Comparison of ENCODE assay signal across 8 cellular contexts in the genomic region with DNA sequence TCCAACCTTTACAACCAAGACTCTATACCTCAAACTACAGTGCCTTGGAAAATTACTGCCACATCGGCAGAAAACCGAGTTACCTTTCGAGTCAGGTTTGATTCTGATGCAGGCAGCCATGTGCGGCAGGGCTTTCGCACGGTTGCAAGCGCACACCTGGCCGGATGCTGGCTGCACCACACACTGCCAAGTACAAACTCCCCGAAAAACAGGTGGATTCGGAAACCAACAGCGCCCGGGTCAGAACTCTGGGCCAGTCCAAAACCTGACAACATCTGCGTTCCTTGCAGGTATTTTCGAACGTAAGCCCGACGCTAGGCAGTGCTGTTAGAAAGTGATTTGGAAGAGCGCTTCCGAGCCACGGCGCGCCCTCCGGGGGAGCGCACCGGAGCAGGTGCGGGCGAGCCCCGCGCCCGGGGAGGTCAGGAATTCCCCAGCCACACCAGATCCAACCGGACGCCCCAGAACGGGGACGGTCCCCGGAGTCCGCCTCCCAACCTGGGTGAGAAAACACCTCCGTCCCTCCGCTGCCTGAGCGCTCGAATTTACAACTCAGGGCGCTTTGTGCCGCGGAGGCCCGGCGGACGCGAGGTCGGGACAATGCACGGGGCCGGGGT. TPM values are rescaled to one million over a fixed set of nuclear protein-coding genes. Genes with fewer than 3 reads are reported as not detected.
DNase-seq lines count a peak whose midpoint lies in the region; ATAC-seq, FAIRE-seq and TF ChIP-seq lines count a peak whose summit lies in the region.

No MANE protein-coding gene starts in this region.

- H3K36me3 ChIP-seq in left ventricle myocardium inferior: no peaks in the 10 kb centered on the region
- no peaks in the 10 kb centered on the region for H3K36me3 ChIP-seq in osteoblast (ENCODE audit: insufficient read depth, low read length)

- peaks cover 6% of the 10 kb centered on the region for H3K27me3 Mint-ChIP-seq in activated CD8-positive, alpha-beta memory T cell treated with anti-CD3 and anti-CD28 coated beads, Interleukin-2, amount 10 ng/mL, durations not matched to agents 7 days and 5 days

- H3K9me3 Mint-ChIP-seq in activated CD8-positive, alpha-beta memory T cell treated with anti-CD3 and anti-CD28 coated beads, Interleukin-2, amount 10 ng/mL, durations not matched to agents 7 days and 5 days (ENCODE audit: low read depth): no peaks in the 10 kb centered on the region

- H3K79me2 ChIP-seq in osteoblast (ENCODE audit: insufficient read depth, low read length): peaks cover 56% of the 10 kb centered on the region

- peak overlapping the region; percentile 76 for H3K27ac Mint-ChIP-seq in activated CD8-positive, alpha-beta memory T cell treated with anti-CD3 and anti-CD28 coated beads, Interleukin-2, amount 10 ng/mL, durations not matched to agents 7 days and 5 days

- H3K9me3 ChIP-seq in left ventricle myocardium inferior (replicated peaks) (no peaks in the 10 kb centered on the region), osteoblast (ENCODE audit: low read depth, low read length) (no peaks in the 10 kb centered on the region)

- peak overlapping the region; percentile 85 for H3K4me3 Mint-ChIP-seq in activated CD8-positive, alpha-beta memory T cell treated with anti-CD3 and anti-CD28 coated beads, Interleukin-2, amount 10 ng/mL, durations not matched to agents 7 days and 5 days

- H3K4me1 ChIP-seq in left ventricle myocardium inferior (peaks cover 61% of the 10 kb centered on the region), osteoblast (ENCODE audit: insufficient read depth, low read length) (peaks cover 46% of the 10 kb centered on the region)

- H3K36me3 Mint-ChIP-seq in activated CD8-positive, alpha-beta memory T cell treated with anti-CD3 and anti-CD28 coated beads, Interleukin-2, amount 10 ng/mL, durations not matched to agents 7 days and 5 days: peaks cover 11% of the 10 kb centered on the region

- DNase-seq in left ventricle myocardium inferior (no peak), Right ventricle myocardium inferior (ENCODE audit: missing footprints) (no peak), epithelial cell of proximal tubule (ENCODE audit: low read depth) (no peak), osteoblast (ENCODE audit: insufficient read length, low spot score, missing footprints) (peak; percentile 70), H54 (ENCODE audit: insufficient read length, low spot score) (no peak), SHP77 treated with DMSO at 0.1 percent for 48 hours (lab: John Stamatoyannopoulos, UW) (no peak)
- peak; percentile 74 for DNase-seq in Jurkat, Clone E6-1 (ENCODE audit: low read depth, low spot score)
- DNase-seq in activated CD8-positive, alpha-beta memory T cell treated with anti-CD3 and anti-CD28 coated beads, Interleukin-2, amount 10 ng/mL, durations not matched to agents 7 days and 5 days: peak; percentile 68

- H4K20me1 ChIP-seq in osteoblast (ENCODE audit: insufficient read depth, low read length): peaks cover 51% of the 10 kb centered on the region

- H3K4me3 ChIP-seq in left ventricle myocardium inferior: peak overlapping the region; percentile 85
- peak overlapping the region; percentile 95 for H3K4me3 ChIP-seq in Jurkat, Clone E6-1 (ENCODE audit: low read length)
- peak overlapping the region; percentile 86 for H3K4me3 ChIP-seq in epithelial cell of proximal tubule (ENCODE audit: low read depth, low read length)
- peak overlapping the region; percentile 84 for H3K4me3 ChIP-seq in osteoblast (ENCODE audit: insufficient read depth, low read length)

- H3K27ac ChIP-seq in left ventricle myocardium inferior (replicated peaks) (peak overlapping the region; percentile 65), osteoblast (ENCODE audit: low read depth, low read length) (peak overlapping the region; percentile 17)

- TF ChIP-seq CTCF in left ventricle myocardium inferior (IDR thresholded peaks at IDR 0.05; ENCODE audit: borderline replicate concordance) (no peak), epithelial cell of proximal tubule (conservative IDR thresholded peaks at IDR 0.05; ENCODE audit: low read depth, low read length) (no peak), osteoblast (IDR thresholded peaks at IDR 0.05; ENCODE audit: extremely low read depth, low read depth, low read length) (no peak)

- intact Hi-C loops in left ventricle myocardium inferior (cut with micrococcal nuclease): loop anchor here (10.0 kb wide), 1 partner anchor 58 kb away; no protein-coding TSS in a partner anchor
- intact Hi-C loops in Right ventricle myocardium inferior (cut with DNase I): loop anchor here (5.0 to 10.0 kb wide), 2 partner anchors 48 to 130 kb away; a partner anchor contains a TSS

- no peak overlapping the region for H2AFZ ChIP-seq in osteoblast (ENCODE audit: low read length)

- peak overlapping the region; percentile 98 for H3K4me2 ChIP-seq in osteoblast (ENCODE audit: insufficient read depth, low read length)

- H3K4me1 Mint-ChIP-seq in activated CD8-positive, alpha-beta memory T cell treated with anti-CD3 and anti-CD28 coated beads, Interleukin-2, amount 10 ng/mL, durations not matched to agents 7 days and 5 days: peaks cover 50% of the 10 kb centered on the region

- no peak for FAIRE-seq in H54 (lab: Jason Lieb, UNC)

- H3K27me3 ChIP-seq in left ventricle myocardium inferior (ENCODE audit: low read depth): no peaks in the 10 kb centered on the region
- H3K27me3 ChIP-seq in osteoblast (ENCODE audit: insufficient read depth, low read length): no peaks in the 10 kb centered on the region

- CTCF ChIA-PET in activated CD8-positive, alpha-beta memory T cell treated with anti-CD3 and anti-CD28 coated beads, Interleukin-2, amount 10 ng/mL, durations not matched to agents 7 days and 5 days (lab: Charles Lee): interaction anchor here (1.0 kb wide), 1 partner anchor 116 kb away, joined by 3 read pairs; no protein-coding TSS in a partner anchor

- ATAC-seq in Right ventricle myocardium inferior: no peak
- peak; percentile 2 for ATAC-seq in activated CD8-positive, alpha-beta memory T cell treated with anti-CD3 and anti-CD28 coated beads, Interleukin-2, amount 10 ng/mL, durations not matched to agents 7 days and 5 days

- TF ChIP-seq POLR2A in H54 (IDR thresholded peaks at IDR 0.05; ENCODE audit: low read depth, low read length): no peak

RNA-seq across cellular contexts. Expression of a gene that starts 1.2 kb away (rescaled TPM):
- total RNA-seq in left ventricle myocardium inferior (54.7 TPM), Right ventricle myocardium inferior (61.6 TPM), epithelial cell of proximal tubule (58.6 and 91.4 TPM in 2 replicates), osteoblast (46.0 and 51.4 TPM in 2 replicates)
- 98.6 TPM for polyA plus RNA-seq in Jurkat, Clone E6-1 (2012; ENCODE audit: insufficient read depth, insufficient read length)
- 100 to 1,000 TPM; 159 to 179 TPM for total RNA-seq in activated CD8-positive, alpha-beta memory T cell treated with anti-CD3 and anti-CD28 coated beads, Interleukin-2, amount 10 ng/mL, durations not matched to agents 7 days and 5 days

Comparison
In these comparisons a context has a peak if more than half of its experiments do, and no peak if none do; other contexts are left out.
1. DNase-seq: peak in Jurkat, Clone E6-1 (single experiment), activated CD8-positive, alpha-beta memory T cell treated with anti-CD3 and anti-CD28 coated beads, Interleukin-2, amount 10 ng/mL, durations not matched to agents 7 days and 5 days (single experiment) and osteoblast (single experiment); none in left ventricle myocardium inferior (single experiment), Right ventricle myocardium inferior (single experiment), epithelial cell of proximal tubule (single experiment), H54 (single experiment) and SHP77 treated with DMSO at 0.1 percent for 48 hours (single experiment).
2. Peak in every context shown above with its lines, with median percentiles within 50 percentile points of each other: H3K4me3 ChIP-seq.